1 cellular context compared by ENCODE assay signal in genomic region chr4:499563-499962, GRCh38.
TF ChIP-seq lines count a peak whose summit lies in the region.

No MANE protein-coding gene starts in this region.

TF ChIP-seq in GM23338, 12 proteins besides CTCF, POLR2A, EP300 and RAD21 (continued from another document):
- no peak for TF ChIP-seq ZNF462 (CRISPR knock-in tag; IDR thresholded peaks at IDR 0.05)
TF ChIP-seq in GM23338: peak in this region for 0.
